Comparison of ENCODE assay signal across 9 cellular contexts in the genomic region with DNA sequence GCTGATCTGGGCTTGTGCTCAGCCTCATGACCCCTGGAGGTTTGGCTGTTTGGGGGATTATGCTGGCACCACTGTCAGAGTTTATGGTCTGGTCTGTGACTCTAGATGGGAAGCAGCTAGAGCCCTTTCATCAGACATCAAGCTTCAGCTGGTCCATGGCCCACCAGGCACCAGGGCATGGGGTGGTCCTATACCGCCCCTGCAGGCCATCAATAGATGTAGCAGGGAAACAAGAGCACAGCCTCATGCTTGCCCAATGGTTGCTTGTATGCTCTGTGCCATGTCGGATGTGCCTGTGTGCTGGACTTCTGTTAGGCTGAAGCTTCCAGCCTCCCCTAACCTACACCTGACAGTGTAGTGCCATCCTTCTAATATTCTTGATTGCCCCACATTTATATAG.
A peak's percentile ranks its signal among the peaks of the same experiment; 100 is the strongest.
DNase-seq lines count a peak whose midpoint lies in the region; ATAC-seq and TF ChIP-seq lines count a peak whose summit lies in the region.
"Had no signal": no experiment of that assay in that cellular context is flagged by ENCODE, and none has a peak within 500 bp of the region (broad histone marks: within the 10 kb centered on the region; RNA-seq: fewer than 3 reads in every experiment).

No MANE protein-coding gene starts in this region.

- no peaks in the 10 kb centered on the region for H3K9me3 ChIP-seq in AG04450 (ENCODE audit: control insufficient read depth, insufficient read depth, low read length)
- H3K9me3 ChIP-seq: lower lobe of right lung had no signal

- H3K4me3 Mint-ChIP-seq in activated T-cell treated with anti-CD3 and anti-CD28 coated beads, Interleukin-2, amount 50 U/mL, for 24 hours, result no peak overlapping the region

- intact Hi-C loops in posterior cingulate gyrus (cut with DNase I), result no loop called here

- peaks cover 8% of the 10 kb centered on the region for H3K27me3 ChIP-seq in AG04450 (ENCODE audit: control insufficient read depth, insufficient read depth, low read length)

- no peak overlapping the region for H3K27ac ChIP-seq in AG04450 (ENCODE audit: low read depth, low read length)
- H3K27ac ChIP-seq: lower lobe of right lung had no signal

- no peak overlapping the region for H3K27ac Mint-ChIP-seq in activated T-cell treated with anti-CD3 and anti-CD28 coated beads, Interleukin-2, amount 50 U/mL, for 24 hours

- no peaks in the 10 kb centered on the region for H3K4me1 Mint-ChIP-seq in activated T-cell treated with anti-CD3 and anti-CD28 coated beads, Interleukin-2, amount 50 U/mL, for 24 hours (ENCODE audit: low read depth)

- H3K4me3 ChIP-seq in AG04450 (ENCODE audit: low read depth, low read length) (no peak overlapping the region), fibroblast of mammary gland (ENCODE audit: control insufficient read depth, low read depth, low read length) (no peak overlapping the region)
- H3K4me3 ChIP-seq: lower lobe of right lung had no signal

- CTCF ChIA-PET in AG04450 (lab: Charles Lee), result interaction anchor here (1.0 to 1.5 kb wide), 5 partner anchors 16 to 98 kb away, joined by 3 to 5 read pairs (median 4); no protein-coding TSS in a partner anchor

- DNase-seq in AG04450 (ENCODE audit: low read depth, low spot score), result no peak
- DNase-seq in NCI-H69 (lab: John Stamatoyannopoulos, UW), result peak; percentile 12
- no peak for DNase-seq in fibroblast of mammary gland (ENCODE audit: low read depth)
- no peak for DNase-seq in posterior cingulate gyrus
- no peak for DNase-seq in NCI-H187 (lab: John Stamatoyannopoulos, UW)
- no peak for DNase-seq in GM03348 (ENCODE audit: low spot score)
- no peak for DNase-seq in activated T-cell treated with anti-CD3 and anti-CD28 coated beads, Interleukin-2, amount 50 U/mL, for 24 hours
- DNase-seq: lower lobe of right lung had no signal

- POLR2A ChIA-PET in AG04450 (lab: Yijun Ruan, JAX), result no interaction called here

- H3K9me3 Mint-ChIP-seq in activated T-cell treated with anti-CD3 and anti-CD28 coated beads, Interleukin-2, amount 50 U/mL, for 24 hours, result no peaks in the 10 kb centered on the region

- TF ChIP-seq CTCF in AG04450 (IDR thresholded peaks at IDR 0.05; ENCODE audit: low read depth, low read length) (peak; percentile 54), fibroblast of mammary gland (conservative IDR thresholded peaks at IDR 0.05; ENCODE audit: control insufficient read depth, insufficient read depth, low read depth, low read length) (peak; percentile 41)

- no peaks in the 10 kb centered on the region for H3K36me3 Mint-ChIP-seq in activated T-cell treated with anti-CD3 and anti-CD28 coated beads, Interleukin-2, amount 50 U/mL, for 24 hours (ENCODE audit: low read depth)

- H3K27me3 Mint-ChIP-seq in activated T-cell treated with anti-CD3 and anti-CD28 coated beads, Interleukin-2, amount 50 U/mL, for 24 hours, result peaks cover 19% of the 10 kb centered on the region

- ATAC-seq in GM19351 (IDR thresholded peaks at IDR 0.05; ENCODE audit: unreplicated experiment), result peak; percentile 77
